ENCODE assay signal across 15 cellular contexts in the genomic region with DNA sequence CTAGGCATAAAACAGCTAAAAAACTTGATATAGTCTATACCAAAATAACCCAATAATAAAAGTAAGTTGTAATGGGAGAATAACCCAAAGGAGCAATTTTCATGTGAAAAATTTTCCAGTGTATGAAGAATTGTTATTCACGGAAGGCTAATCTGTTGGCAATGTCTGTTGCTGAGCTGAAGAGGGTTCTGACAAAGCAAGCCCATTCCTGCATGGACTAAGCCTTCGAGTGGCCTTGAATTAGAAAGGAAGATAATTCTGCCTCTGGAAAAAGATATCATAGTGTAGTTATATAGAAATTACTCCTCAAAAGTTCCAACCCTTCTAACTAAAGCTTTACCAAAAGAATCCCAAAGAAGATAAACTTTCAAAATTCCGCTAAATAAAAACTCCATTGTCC.
DNase-seq lines count a peak whose midpoint lies in the region; ATAC-seq, FAIRE-seq and TF ChIP-seq lines count a peak whose summit lies in the region.
"Had no signal": no experiment of that assay in that cellular context is flagged by ENCODE, and none has a peak within 500 bp of the region (broad histone marks: within the 10 kb centered on the region; RNA-seq: fewer than 3 reads in every experiment).

No MANE protein-coding gene starts in this region.

- WGBS in mammary epithelial cell (ENCODE audit: low coverage, missing lambda C conversion rate), result 43% methylated on average over 3 of the region's 3 CpGs
- whole genome bisulfite sequencing in adrenal gland, 4 donors, result 40 to 43% (median 41%) methylated on average over 3 of the region's 3 CpGs
- WGBS in thyroid gland, 2 donors, result 33 to 35% methylated on average over 3 of the region's 3 CpGs

- no peak for TF ChIP-seq CTCF in mammary epithelial cell (conservative IDR thresholded peaks at IDR 0.05 in 1 of 2, IDR thresholded peaks at IDR 0.05 in 1 of 2; ENCODE audit: extremely low read depth in 1 of 2, insufficient read depth in 1 of 2, low read depth in 1 of 2, low read length in 2 of 2)
- TF ChIP-seq CTCF in MCF 10A (IDR thresholded peaks at IDR 0.05; ENCODE audit: unreplicated experiment), result no peak
- no peak for TF ChIP-seq CTCF in adrenal gland (IDR thresholded peaks at IDR 0.05)
- TF ChIP-seq CTCF in thyroid gland (IDR thresholded peaks at IDR 0.05), result no peak

- H3K36me3 ChIP-seq in mammary epithelial cell (ENCODE audit: insufficient read depth, low read length) (peaks cover 1% of the 10 kb centered on the region), adrenal gland (replicated peaks in 1 of 2) (no peaks in the 10 kb centered on the region), thyroid gland (no peaks in the 10 kb centered on the region)
- H3K36me3 ChIP-seq: vagina had no signal

- H3K9me3 ChIP-seq in mammary epithelial cell (replicated peaks; ENCODE audit: insufficient read depth, low read length), result no peaks in the 10 kb centered on the region
- no peaks in the 10 kb centered on the region for H3K9me3 ChIP-seq in adrenal gland (replicated peaks in 1 of 3)
- H3K9me3 ChIP-seq in thyroid gland, result no peaks in the 10 kb centered on the region
- H3K9me3 ChIP-seq: vagina had no signal

- no peak for ATAC-seq in GM19328 (IDR thresholded peaks at IDR 0.05; ENCODE audit: unreplicated experiment)
- ATAC-seq: activated CD8-positive, alpha-beta T cell treated with anti-CD3 and anti-CD28 coated beads, Interleukin-2, amount 10 ng/mL, durations not matched to agents 7 days and 5 days; Panc1 had no signal

- no peaks in the 10 kb centered on the region for H3K9me3 Mint-ChIP-seq in MCF 10A (ENCODE audit: unreplicated experiment)
- no peaks in the 10 kb centered on the region for H3K9me3 Mint-ChIP-seq in activated CD4-positive, alpha-beta T cell treated with anti-CD3 and anti-CD28 coated beads, Interleukin-2, amount 10 ng/mL, durations not matched to agents 7 days and 5 days

- H3K4me3 ChIP-seq in mammary epithelial cell (replicated peaks in 1 of 3; ENCODE audit: insufficient read depth in 1 of 3, low read depth in 2 of 3, low read length in 3 of 3), result no peak overlapping the region
- H3K4me3 ChIP-seq in adrenal gland, result peak overlapping the region in 1 of 4 donors; percentile 13
- H3K4me3 ChIP-seq in thyroid gland (replicated peaks in 1 of 3), result no peak overlapping the region
- H3K4me3 ChIP-seq: vagina had no signal

- DNase-seq in mammary epithelial cell, result no peak
- no peak for DNase-seq in MCF 10A (ENCODE audit: unreplicated experiment)
- DNase-seq in adrenal gland, result peak in 1 of 7 donors; percentile 3
- DNase-seq in left kidney (ENCODE audit: low read depth, low spot score), result peak; percentile 4
- peak; percentile 16 to 32 for DNase-seq in thyroid gland
- no peak for DNase-seq in HTR-8/SVneo (ENCODE audit: insufficient read length, low spot score)
- DNase-seq in activated CD4-positive, alpha-beta T cell treated with anti-CD3 and anti-CD28 coated beads, Interleukin-2, amount 10 ng/mL, durations not matched to agents 7 days and 5 days, result no peak
- DNase-seq: activated CD8-positive, alpha-beta T cell treated with anti-CD3 and anti-CD28 coated beads, Interleukin-2, amount 10 ng/mL, durations not matched to agents 7 days and 5 days; activated gamma-delta T cell treated with Interleukin-2 at 50 U/mL for 16 hours; immature natural killer cell; NCI-H2171; stimulated activated CD8-positive, alpha-beta memory T cell treated with anti-CD3 and anti-CD28 coated beads, Interleukin-4, amount 100 ng/mL, for 48 hours had no signal

- H3K36me3 Mint-ChIP-seq in MCF 10A (ENCODE audit: insufficient read depth, unreplicated experiment), result no peaks in the 10 kb centered on the region
- no peaks in the 10 kb centered on the region for H3K36me3 Mint-ChIP-seq in activated CD4-positive, alpha-beta T cell treated with anti-CD3 and anti-CD28 coated beads, Interleukin-2, amount 10 ng/mL, durations not matched to agents 7 days and 5 days (ENCODE audit: low read depth)
- H3K36me3 Mint-ChIP-seq: immature natural killer cell had no signal

- peaks cover 6% of the 10 kb centered on the region for H3K4me1 Mint-ChIP-seq in MCF 10A (ENCODE audit: insufficient read depth, unreplicated experiment)
- H3K4me1 Mint-ChIP-seq in activated CD4-positive, alpha-beta T cell treated with anti-CD3 and anti-CD28 coated beads, Interleukin-2, amount 10 ng/mL, durations not matched to agents 7 days and 5 days, result peaks cover 19% of the 10 kb centered on the region

- H3K27ac ChIP-seq in mammary epithelial cell (ENCODE audit: insufficient read depth, low read depth, low read length), result no peak overlapping the region
- H3K27ac ChIP-seq in adrenal gland, result peak overlapping the region in 4 of 5 donors; percentile 21 to 65 (median 56)
- H3K27ac ChIP-seq in thyroid gland, result peak overlapping the region; percentile 63 to 77 (median 67)
- H3K27ac ChIP-seq: vagina had no signal

- no peak overlapping the region for H2AFZ ChIP-seq in mammary epithelial cell (ENCODE audit: low read depth, low read length)

- H4K20me1 ChIP-seq in mammary epithelial cell (ENCODE audit: insufficient read depth, low read length), result no peaks in the 10 kb centered on the region

- H3K4me1 ChIP-seq in mammary epithelial cell (ENCODE audit: insufficient read depth, low read length) (peaks cover 3% of the 10 kb centered on the region), adrenal gland (replicated peaks in 1 of 2) (peaks cover 11 to 19% of the 10 kb centered on the region in 2 donors), thyroid gland (peaks cover 27 to 31% of the 10 kb centered on the region in 2 donors)
- H3K4me1 ChIP-seq: vagina had no signal

- H3K27me3 ChIP-seq in mammary epithelial cell (ENCODE audit: insufficient read depth, low read length) (no peaks in the 10 kb centered on the region), adrenal gland (no peaks in the 10 kb centered on the region), thyroid gland (no peaks in the 10 kb centered on the region)
- H3K27me3 ChIP-seq: vagina had no signal

- CTCF ChIA-PET in mammary epithelial cell (lab: Charles Lee; ENCODE audit: low non-redundant PET) (interaction anchor here (0.5 kb wide), 1 partner anchor 349 kb away, joined by 5 read pairs; no protein-coding TSS in a partner anchor), MCF 10A (lab: Yijun Ruan, JAX) (interaction anchor here (0.6 to 1.9 kb wide), 5 partner anchors 11 to 1118 kb away, joined by 3 to 7 read pairs (median 4); a partner anchor contains a TSS)
- CTCF ChIA-PET in activated CD4-positive, alpha-beta T cell treated with anti-CD3 and anti-CD28 coated beads, Interleukin-2, amount 10 ng/mL, durations not matched to agents 7 days and 5 days (lab: Charles Lee), result no interaction called here

- no peak for FAIRE-seq in HTR-8/SVneo (lab: Jason Lieb, UNC)

- no peak overlapping the region for H3K9ac ChIP-seq in mammary epithelial cell (ENCODE audit: insufficient read depth, low read length)

- dilution Hi-C loops in mammary epithelial cell (cut with HindIII; ENCODE audit: low sequenced_read_pairs), result no loop called here

- no peak overlapping the region for H3K27ac Mint-ChIP-seq in MCF 10A (ENCODE audit: low read depth, unreplicated experiment)
- no peak overlapping the region for H3K27ac Mint-ChIP-seq in activated CD4-positive, alpha-beta T cell treated with anti-CD3 and anti-CD28 coated beads, Interleukin-2, amount 10 ng/mL, durations not matched to agents 7 days and 5 days
- H3K27ac Mint-ChIP-seq: activated CD8-positive, alpha-beta T cell treated with anti-CD3 and anti-CD28 coated beads, Interleukin-2, amount 10 ng/mL, durations not matched to agents 7 days and 5 days; immature natural killer cell had no signal

- peak overlapping the region; percentile 49 for H3K4me2 ChIP-seq in mammary epithelial cell (ENCODE audit: insufficient read depth, low read depth, low read length)

- H3K27me3 Mint-ChIP-seq in MCF 10A (ENCODE audit: insufficient read depth, unreplicated experiment), result no peaks in the 10 kb centered on the region
- H3K27me3 Mint-ChIP-seq in activated CD4-positive, alpha-beta T cell treated with anti-CD3 and anti-CD28 coated beads, Interleukin-2, amount 10 ng/mL, durations not matched to agents 7 days and 5 days, result no peaks in the 10 kb centered on the region

- BruUV-seq in mammary epithelial cell (replicated peaks; lab: Mats Ljungman, UMichigan) (no TSS peak), MCF 10A (replicated peaks; lab: Mats Ljungman, UMichigan) (no TSS peak)

- intact Hi-C loops in mammary epithelial cell (cut with micrococcal nuclease), result no loop called here
- intact Hi-C loops in MCF 10A (cut with micrococcal nuclease), result no loop called here
- intact Hi-C loops in adrenal gland (cut with DNase I), result no loop called here
- intact Hi-C loops in thyroid gland (cut with DNase I), result no loop called here

- no peaks in the 10 kb centered on the region for H3K79me2 ChIP-seq in mammary epithelial cell (ENCODE audit: insufficient read depth, low read length)

- TF ChIP-seq POLR2A in adrenal gland (IDR thresholded peaks at IDR 0.05), result no peak
- no peak for TF ChIP-seq POLR2A in thyroid gland (IDR thresholded peaks at IDR 0.05)

- no peak overlapping the region for H3K4me3 Mint-ChIP-seq in MCF 10A (ENCODE audit: unreplicated experiment)
- no peak overlapping the region for H3K4me3 Mint-ChIP-seq in activated CD4-positive, alpha-beta T cell treated with anti-CD3 and anti-CD28 coated beads, Interleukin-2, amount 10 ng/mL, durations not matched to agents 7 days and 5 days

- POLR2A ChIA-PET in MCF 10A (lab: Yijun Ruan, JAX), result interaction anchor here (0.6 kb wide), 1 partner anchor 12 kb away, joined by 3 read pairs; no protein-coding TSS in a partner anchor
- POLR2A ChIA-PET in activated CD4-positive, alpha-beta T cell treated with anti-CD3 and anti-CD28 coated beads, Interleukin-2, amount 10 ng/mL, durations not matched to agents 7 days and 5 days (lab: Charles Lee), result no interaction called here

- in situ Hi-C loops in mammary epithelial cell (cut with MboI; ENCODE audit: low sequenced_read_pairs in 2 of 2), result no loop called here

Comparison
In these comparisons a context has a peak if more than half of its experiments do, and no peak if none do; other contexts are left out.
1. DNase-seq: peak in left kidney (single experiment) and thyroid gland (2 of 2); none in mammary epithelial cell (single experiment), MCF 10A (single experiment), HTR-8/SVneo (single experiment) and activated CD4-positive, alpha-beta T cell treated with anti-CD3 and anti-CD28 coated beads, Interleukin-2, amount 10 ng/mL, durations not matched to agents 7 days and 5 days (single experiment).